In the genomic region with DNA sequence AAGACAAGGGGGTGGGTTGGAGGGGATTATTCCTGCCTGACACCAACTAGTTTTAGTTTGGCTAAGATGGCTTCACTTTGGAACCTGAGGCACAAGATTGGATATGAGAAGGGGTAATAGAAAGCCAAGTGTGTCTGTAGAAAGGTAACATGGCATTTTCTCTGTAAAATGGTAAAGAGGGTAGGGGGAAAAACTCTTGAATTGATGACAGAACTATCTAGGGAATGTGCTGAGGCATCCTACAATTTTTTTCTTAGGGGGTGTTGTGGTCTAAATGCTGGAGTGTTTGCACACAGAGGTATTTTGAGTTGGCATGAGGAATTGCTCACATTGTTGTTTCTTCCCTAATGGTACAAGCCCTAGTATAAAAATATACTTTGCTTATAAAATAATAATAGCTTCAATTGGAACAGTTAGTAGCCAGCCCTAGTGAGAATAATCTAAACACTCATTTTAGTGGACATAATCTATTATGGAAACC, we compare ENCODE assay signal across 13 cellular contexts. TPM values are rescaled to one million over a fixed set of nuclear protein-coding genes. Genes with fewer than 3 reads are reported as not detected.
DNase-seq lines count a peak whose midpoint lies in the region; ATAC-seq and TF ChIP-seq lines count a peak whose summit lies in the region.
"Had no signal": no experiment of that assay in that cellular context is flagged by ENCODE, and none has a peak within 500 bp of the region (broad histone marks: within the 10 kb centered on the region; RNA-seq: fewer than 3 reads in every experiment).

No MANE protein-coding gene starts in this region.

- no peak overlapping the region for H3K9ac ChIP-seq in adipocyte (ENCODE audit: low read length)

- TF ChIP-seq POLR2A in stomach (IDR thresholded peaks at IDR 0.05) (no peak), upper lobe of left lung (IDR thresholded peaks at IDR 0.05) (no peak)

- H3K4me1 Mint-ChIP-seq in memory B cell, result peaks cover 51% of the 10 kb centered on the region
- H3K4me1 Mint-ChIP-seq in activated T-helper 2 cell treated with anti-CD3 and anti-CD28 coated beads, Interferon-gamma antibody, Interleukin-2, Interleukin-4, amounts not matched to agents 10 μg/mL and 5 μg/mL and 100 μg/mL, durations not matched to agents 14 hours and 24 hours and 36 hours (ENCODE audit: low read depth), result peaks cover 52% of the 10 kb centered on the region

- peak overlapping the region; percentile 49 for H3K27ac Mint-ChIP-seq in memory B cell
- no peak overlapping the region for H3K27ac Mint-ChIP-seq in activated T-helper 2 cell treated with anti-CD3 and anti-CD28 coated beads, Interferon-gamma antibody, Interleukin-2, Interleukin-4, amounts not matched to agents 10 μg/mL and 5 μg/mL and 100 μg/mL, durations not matched to agents 14 hours and 24 hours and 36 hours

- peaks cover 33% of the 10 kb centered on the region for H3K36me3 ChIP-seq in adipocyte (ENCODE audit: control insufficient read depth, insufficient read depth, low read length, severe bottlenecking)
- H3K36me3 ChIP-seq in stomach, result peaks cover 0 to 51% (median 32%) of the 10 kb centered on the region in 4 donors
- H3K36me3 ChIP-seq in upper lobe of left lung, result peaks cover 0 to 16% (median 4%) of the 10 kb centered on the region in 4 donors

- ATAC-seq in memory B cell (ENCODE audit: low read depth) (no peak), upper lobe of left lung (ENCODE audit: low FRiP score in 2 of 2) (no peak)
- ATAC-seq: mucosa of descending colon; stimulated activated naive CD8-positive, alpha-beta T cell treated with anti-CD3 and anti-CD28 coated beads, Interleukin-15, Interleukin-2, amounts not matched to agents 100 U/mL and 50 U/mL, for 24 hours had no signal

- intact Hi-C loops in stomach (cut with DNase I; ENCODE audit: low total_unique reads), result no loop called here
- intact Hi-C loops in activated T-helper 2 cell treated with anti-CD3 and anti-CD28 coated beads, Interferon-gamma antibody, Interleukin-2, Interleukin-4, amounts not matched to agents 10 μg/mL and 5 μg/mL and 100 μg/mL, durations not matched to agents 14 hours and 24 hours and 36 hours (cut with micrococcal nuclease), result no loop called here

- TF ChIP-seq CTCF in stomach (IDR thresholded peaks at IDR 0.05) (no peak), upper lobe of left lung (IDR thresholded peaks at IDR 0.05) (no peak)

- no peaks in the 10 kb centered on the region for H3K27me3 ChIP-seq in adipocyte (replicated peaks; ENCODE audit: control insufficient read depth, insufficient read depth, low read length)
- no peaks in the 10 kb centered on the region for H3K27me3 ChIP-seq in stomach
- no peaks in the 10 kb centered on the region for H3K27me3 ChIP-seq in upper lobe of left lung

- no peak for TF ChIP-seq EP300 in stomach (IDR thresholded peaks at IDR 0.05)
- TF ChIP-seq EP300 in upper lobe of left lung (IDR thresholded peaks at IDR 0.05), result no peak

- no peak overlapping the region for H3K4me3 Mint-ChIP-seq in memory B cell
- no peak overlapping the region for H3K4me3 Mint-ChIP-seq in activated T-helper 2 cell treated with anti-CD3 and anti-CD28 coated beads, Interferon-gamma antibody, Interleukin-2, Interleukin-4, amounts not matched to agents 10 μg/mL and 5 μg/mL and 100 μg/mL, durations not matched to agents 14 hours and 24 hours and 36 hours (ENCODE audit: low read depth)

- DNase-seq in EH (ENCODE audit: low read depth), result peak; percentile 64
- DNase-seq in adipocyte (ENCODE audit: low read depth), result peak; percentile 28
- DNase-seq in memory B cell (ENCODE audit: low spot score in 2 of 2), result no peak
- DNase-seq in stomach, result no peak
- DNase-seq in amygdala (lab: John Stamatoyannopoulos, UW), result no peak
- no peak for DNase-seq in activated T-helper 2 cell treated with anti-CD3 and anti-CD28 coated beads, Interferon-gamma antibody, Interleukin-2, Interleukin-4, amounts not matched to agents 10 μg/mL and 5 μg/mL and 100 μg/mL, durations not matched to agents 14 hours and 24 hours and 36 hours (ENCODE audit: low spot score)
- no peak for DNase-seq in upper lobe of left lung
- DNase-seq in NCI-H2107 (lab: John Stamatoyannopoulos, UW), result no peak
- DNase-seq: Caco-2; mucosa of descending colon; NCI-H146; retina; stimulated activated naive CD8-positive, alpha-beta T cell treated with anti-CD3 and anti-CD28 coated beads, Interleukin-15, Interleukin-2, amounts not matched to agents 100 U/mL and 50 U/mL, for 24 hours had no signal

- peaks cover 36% of the 10 kb centered on the region for H3K36me3 Mint-ChIP-seq in memory B cell
- H3K36me3 Mint-ChIP-seq in activated T-helper 2 cell treated with anti-CD3 and anti-CD28 coated beads, Interferon-gamma antibody, Interleukin-2, Interleukin-4, amounts not matched to agents 10 μg/mL and 5 μg/mL and 100 μg/mL, durations not matched to agents 14 hours and 24 hours and 36 hours (ENCODE audit: low read depth), result peaks cover 48% of the 10 kb centered on the region

- no peaks in the 10 kb centered on the region for H3K27me3 Mint-ChIP-seq in memory B cell
- H3K27me3 Mint-ChIP-seq in activated T-helper 2 cell treated with anti-CD3 and anti-CD28 coated beads, Interferon-gamma antibody, Interleukin-2, Interleukin-4, amounts not matched to agents 10 μg/mL and 5 μg/mL and 100 μg/mL, durations not matched to agents 14 hours and 24 hours and 36 hours (ENCODE audit: low read depth), result no peaks in the 10 kb centered on the region

- H3K9me3 ChIP-seq in adipocyte (ENCODE audit: control insufficient read depth, low read length) (no peaks in the 10 kb centered on the region), stomach (no peaks in the 10 kb centered on the region), upper lobe of left lung (no peaks in the 10 kb centered on the region)
- H3K9me3 ChIP-seq: Caco-2 had no signal

- H3K9me3 Mint-ChIP-seq in memory B cell, result peaks cover 2% of the 10 kb centered on the region
- H3K9me3 Mint-ChIP-seq in activated T-helper 2 cell treated with anti-CD3 and anti-CD28 coated beads, Interferon-gamma antibody, Interleukin-2, Interleukin-4, amounts not matched to agents 10 μg/mL and 5 μg/mL and 100 μg/mL, durations not matched to agents 14 hours and 24 hours and 36 hours, result peaks cover 8% of the 10 kb centered on the region

- no peak overlapping the region for H3K4me3 ChIP-seq in adipocyte (ENCODE audit: low read length)
- H3K4me3 ChIP-seq in stomach, result no peak overlapping the region
- no peak overlapping the region for H3K4me3 ChIP-seq in upper lobe of left lung
- H3K4me3 ChIP-seq: mucosa of descending colon had no signal

- H3K27ac ChIP-seq in stomach (peak overlapping the region in 4 of 5 donors; percentile 12 to 63 (median 31)), upper lobe of left lung (peak overlapping the region in 1 of 4 donors; percentile 44)

- H3K4me1 ChIP-seq in adipocyte (ENCODE audit: control insufficient read depth, insufficient read depth, low read length) (peaks cover 49% of the 10 kb centered on the region), stomach (peaks cover 41 to 98% (median 75%) of the 10 kb centered on the region in 4 donors), upper lobe of left lung (peaks cover 20 to 37% (median 21%) of the 10 kb centered on the region in 4 donors)
- H3K4me1 ChIP-seq: Caco-2 had no signal

RNA-seq across cellular contexts. Expression of a gene that starts 25.8 kb away (rescaled TPM):
- 10 to 100 TPM; 22.2 to 60.8 (median 37.8) TPM for total RNA-seq in stomach
- polyA plus RNA-seq in stomach, result 10 to 100 TPM in 1 of 3 donors, 1 to 10 TPM in 2; 4.4 to 10.4 (median 9.0) TPM
- total RNA-seq in activated T-helper 2 cell treated with anti-CD3 and anti-CD28 coated beads, Interferon-gamma antibody, Interleukin-2, Interleukin-4, amounts not matched to agents 10 μg/mL and 5 μg/mL and 100 μg/mL, durations not matched to agents 14 hours and 24 hours and 36 hours, result 5.0 and 5.3 TPM in 2 replicates
- total RNA-seq in upper lobe of left lung, result 10 to 100 TPM; 17.5 to 38.8 (median 26.8) TPM

Comparison
In these comparisons a context has a peak if more than half of its experiments do, and no peak if none do; other contexts are left out.
1. DNase-seq: peak in EH (single experiment) and adipocyte (single experiment); none in memory B cell (0 of 2), stomach (single experiment), amygdala (0 of 56), activated T-helper 2 cell treated with anti-CD3 and anti-CD28 coated beads, Interferon-gamma antibody, Interleukin-2, Interleukin-4, amounts not matched to agents 10 μg/mL and 5 μg/mL and 100 μg/mL, durations not matched to agents 14 hours and 24 hours and 36 hours (single experiment), upper lobe of left lung (0 of 2) and NCI-H2107 (single experiment).